ENCODE assay signal across 9 cellular contexts in genomic region chr6:97437087-97437486, GRCh38.
A peak's percentile ranks its signal among the peaks of the same experiment; 100 is the strongest.
DNase-seq lines count a peak whose midpoint lies in the region; ATAC-seq, FAIRE-seq and TF ChIP-seq lines count a peak whose summit lies in the region.
"Had no signal": no experiment of that assay in that cellular context is flagged by ENCODE, and none has a peak within 500 bp of the region (broad histone marks: within the 10 kb centered on the region; RNA-seq: fewer than 3 reads in every experiment).

No MANE protein-coding gene starts in this region.

- no peaks in the 10 kb centered on the region for H3K36me3 ChIP-seq in upper lobe of left lung
- H3K36me3 ChIP-seq: BLaER1 treated with 17β-estradiol and CSF1 and Interleukin-3, amounts not matched to agents 10 nM and 100 nM had no signal

- no peaks in the 10 kb centered on the region for H3K4me1 ChIP-seq in upper lobe of left lung
- H3K4me1 ChIP-seq: BLaER1 treated with 17β-estradiol and CSF1 and Interleukin-3, amounts not matched to agents 10 nM and 100 nM had no signal

- H3K9me3 ChIP-seq in upper lobe of left lung: no peaks in the 10 kb centered on the region
- H3K9me3 ChIP-seq: BLaER1 treated with 17β-estradiol and CSF1 and Interleukin-3, amounts not matched to agents 10 nM and 100 nM had no signal

- no peak for TF ChIP-seq POLR2A in upper lobe of left lung (IDR thresholded peaks at IDR 0.05)

- peak in 4 of 6 experiments; percentile 31 to 39 (median 34) for TF ChIP-seq CTCF in upper lobe of left lung (IDR thresholded peaks at IDR 0.05)

- TF ChIP-seq EP300 in upper lobe of left lung (IDR thresholded peaks at IDR 0.05): no peak

- ATAC-seq in HG02610 (IDR thresholded peaks at IDR 0.05; ENCODE audit: unreplicated experiment): peak; percentile 49
- ATAC-seq in upper lobe of left lung (ENCODE audit: low FRiP score in 2 of 2): no peak
- no peak for ATAC-seq in HG02870 (IDR thresholded peaks at IDR 0.05; ENCODE audit: unreplicated experiment)
- ATAC-seq in GM21576 (IDR thresholded peaks at IDR 0.05; ENCODE audit: unreplicated experiment): no peak

- H3K27me3 ChIP-seq in upper lobe of left lung: no peaks in the 10 kb centered on the region
- H3K27me3 ChIP-seq: BLaER1 treated with 17β-estradiol and CSF1 and Interleukin-3, amounts not matched to agents 10 nM and 100 nM had no signal

- FAIRE-seq in frontal cortex (lab: Jason Lieb, UNC): peak; percentile 85

- peak; percentile 3 to 52 (median 18) for DNase-seq in NCI-H1417 (lab: John Stamatoyannopoulos, UW)
- DNase-seq in NCI-H1417 treated with DMSO at 0.1 percent for 48 hours (lab: John Stamatoyannopoulos, UW): no peak
- DNase-seq in RPMI7951 (ENCODE audit: low read depth): peak; percentile 2
- DNase-seq in frontal cortex (ENCODE audit: low spot score in 2 of 2): peak in 1 of 2 donors; percentile 4
- no peak for DNase-seq in upper lobe of left lung

- WGBS in upper lobe of left lung, 2 donors: 30% methylated on average over 3 of the region's 3 CpGs

- H3K27ac ChIP-seq in upper lobe of left lung: no peak overlapping the region
- H3K27ac ChIP-seq: BLaER1 treated with 17β-estradiol and CSF1 and Interleukin-3, amounts not matched to agents 10 nM and 100 nM had no signal

- no peak overlapping the region for H3K4me3 ChIP-seq in upper lobe of left lung
- H3K4me3 ChIP-seq: BLaER1 treated with 17β-estradiol and CSF1 and Interleukin-3, amounts not matched to agents 10 nM and 100 nM had no signal

Comparison
In these comparisons a context has a peak if more than half of its experiments do, and no peak if none do; other contexts are left out.
1. DNase-seq: peak in NCI-H1417 (3 of 3) and RPMI7951 (single experiment); none in NCI-H1417 treated with DMSO at 0.1 percent for 48 hours (single experiment) and upper lobe of left lung (0 of 2).